26 cellular contexts compared by ENCODE assay signal in genomic region chr3:154177406-154177805, GRCh38.
"Had no signal": no experiment of that assay in that cellular context is flagged by ENCODE, and none has a peak within 500 bp of the region (broad histone marks: within the 10 kb centered on the region; RNA-seq: fewer than 3 reads in every experiment).

No MANE protein-coding gene starts in this region.

- H3K36me3 ChIP-seq: brain microvascular endothelial cell, MG63, Peyer's patch, SJCRH30 had no signal

- H3K27me3 ChIP-seq: brain microvascular endothelial cell, MG63, Peyer's patch, SJCRH30 had no signal

- H3K4me3 ChIP-seq: MG63, Peyer's patch, SJCRH30 had no signal

- H3K4me2 ChIP-seq: SK-N-SH had no signal

- H3K4me1 ChIP-seq: SJCRH30 had no signal

- H3K27ac ChIP-seq: brain microvascular endothelial cell, Peyer's patch, RWPE1, SJCRH30, VCaP had no signal

- H3K9me3 ChIP-seq: MG63, Peyer's patch, SJCRH30, SK-N-SH had no signal

- H3K9ac ChIP-seq: SK-N-SH had no signal

- DNase-seq: activated CD4-positive, alpha-beta memory T cell treated with anti-CD3 and anti-CD28 coated beads, Interleukin-2, amount 10 ng/mL, durations not matched to agents 7 days and 5 days; activated CD4-positive, alpha-beta T cell treated with anti-CD3 and anti-CD28 coated beads for 36 hours; activated CD4-positive, alpha-beta T cell treated with anti-CD3 and anti-CD28 coated beads, Interleukin-2, amount 50 U/mL, for 1 hour; activated gamma-delta T cell; activated naive CD4-positive, alpha-beta T cell treated with anti-CD3 and anti-CD28 coated beads, Interleukin-2, amount 10 ng/mL, durations not matched to agents 7 days and 5 days; activated naive CD8-positive, alpha-beta T cell treated with anti-CD3 and anti-CD28 coated beads for 36 hours; activated T-cell treated with anti-CD3 and anti-CD28 coated beads for 4 hours; activated T-cell treated with anti-CD3 and anti-CD28 coated beads, Interleukin-2, amount 50 U/mL, for 48 hours; brain microvascular endothelial cell; MG63; NCI-H1105; NCI-H1436; NCI-H1694 treated with DMSO at 0.1 percent for 48 hours; NCI-H2029 treated with DMSO at 0.1 percent for 48 hours; NCI-H345; NCI-H510A; NCI-H526 treated with DMSO at 0.1 percent for 48 hours; NCI-H82; Peyer's patch; Right ventricle myocardium superior; SJCRH30; SK-N-SH; T-helper 1 cell had no signal

- ATAC-seq: activated CD4-positive, alpha-beta T cell treated with anti-CD3 and anti-CD28 coated beads for 36 hours; activated T-helper 17 cell treated with anti-CD3 and anti-CD28 coated beads, Interleukin-2, amount 50 U/mL, for 72 hours had no signal
